31 cellular contexts compared by ENCODE assay signal in genomic region chr4:128670434-128670999, GRCh38.
"Had no signal": no experiment of that assay in that cellular context is flagged by ENCODE, and none has a peak within 500 bp of the region (broad histone marks: within the 10 kb centered on the region; RNA-seq: fewer than 3 reads in every experiment).

No MANE protein-coding gene starts in this region.

- H3K4me1 Mint-ChIP-seq: nephron progenitor cell had no signal

- H3K27me3 Mint-ChIP-seq: brain; naive B cell; progenitor cell of endocrine pancreas; stimulated activated naive B cell treated with anti-CD40 and anti-IgM and Interleukin-4, amounts not matched to agents 10 μg/mL and 1 μg/mL and 100 μg/mL, for 72 hours had no signal

- DNase-seq: activated CD4-positive, alpha-beta T cell treated with anti-CD3 and anti-CD28 coated beads for 1 hour; activated CD4-positive, alpha-beta T cell treated with anti-CD3 and anti-CD28 coated beads, Interleukin-2, amount 50 U/mL, for 1 hour; activated CD8-positive, alpha-beta memory T cell treated with anti-CD3 and anti-CD28 coated beads for 24 hours; activated gamma-delta T cell treated with Interleukin-2 at 50 U/mL for 16 hours; aorta; cerebellar nuclear complex; dorsolateral prefrontal cortex; effector memory CD4-positive, alpha-beta T cell; left cardiac atrium; left ventricle myocardium superior; mammary epithelial cell; naive B cell; nephron progenitor cell; ovary; stimulated activated CD4-positive, alpha-beta T cell treated with anti-CD3 and anti-CD28 coated beads, Interleukin-4, amount 100 ng/mL, for 4 hours; stimulated activated CD8-positive, alpha-beta memory T cell treated with anti-CD3 and anti-CD28 coated beads, Interleukin-4, amount 100 ng/mL, for 48 hours; stimulated activated naive B cell treated with anti-CD40 and anti-IgM and Interleukin-4, amounts not matched to agents 10 μg/mL and 1 μg/mL and 100 μg/mL, for 72 hours; T-helper 2 cell; tibial artery; upper lobe of right lung had no signal

- H3K36me3 Mint-ChIP-seq: activated naive CD4-positive, alpha-beta T cell treated with anti-CD3 and anti-CD28 coated beads, Interleukin-2, amount 50 U/mL, for 72 hours; brain; naive B cell; stimulated activated naive B cell treated with anti-CD40 and anti-IgM and Interleukin-4, amounts not matched to agents 10 μg/mL and 1 μg/mL and 100 μg/mL, for 72 hours had no signal

- ATAC-seq: gastroesophageal sphincter; left cardiac atrium; left ventricle myocardium superior; sciatic nerve; stimulated activated naive B cell treated with anti-CD40 and anti-IgM and Interleukin-4, amounts not matched to agents 10 μg/mL and 1 μg/mL and 100 μg/mL, for 72 hours; upper lobe of right lung had no signal

- H3K27ac Mint-ChIP-seq: activated naive CD4-positive, alpha-beta T cell treated with anti-CD3 and anti-CD28 coated beads, Interleukin-2, amount 50 U/mL, for 72 hours; nephron progenitor cell; progenitor cell of endocrine pancreas; stimulated activated naive B cell treated with anti-CD40 and anti-IgM and Interleukin-4, amounts not matched to agents 10 μg/mL and 1 μg/mL and 100 μg/mL, for 72 hours had no signal

- H3K9me3 Mint-ChIP-seq: activated naive CD4-positive, alpha-beta T cell treated with anti-CD3 and anti-CD28 coated beads, Interleukin-2, amount 50 U/mL, for 72 hours had no signal

- H3K4me3 ChIP-seq: cardiac muscle cell, coronary artery, dorsolateral prefrontal cortex, gastroesophageal sphincter, hepatocyte, ovary, skin epidermis, suprapubic skin, tibial artery, upper lobe of right lung had no signal

- H3K4me3 Mint-ChIP-seq: brain; naive B cell; nephron progenitor cell; stimulated activated naive B cell treated with anti-CD40 and anti-IgM and Interleukin-4, amounts not matched to agents 10 μg/mL and 1 μg/mL and 100 μg/mL, for 72 hours; WTC11 had no signal
